8 cellular contexts compared by ENCODE assay signal in genomic region chr7:30135551-30136271, GRCh38. TPM values are rescaled to one million over a fixed set of nuclear protein-coding genes. Genes with fewer than 3 reads are reported as not detected.
A peak's percentile ranks its signal among the peaks of the same experiment; 100 is the strongest.
DNase-seq lines count a peak whose midpoint lies in the region; ATAC-seq, FAIRE-seq and TF ChIP-seq lines count a peak whose summit lies in the region.

No MANE protein-coding gene starts in this region.

- TF ChIP-seq CTCF in RWPE1 (conservative IDR thresholded peaks at IDR 0.05; ENCODE audit: low read depth) = no peak
- TF ChIP-seq CTCF in upper lobe of right lung (IDR thresholded peaks at IDR 0.05) = no peak

- H3K27ac ChIP-seq in RWPE1 = peak overlapping the region; percentile 91
- H3K27ac ChIP-seq in upper lobe of right lung = peak overlapping the region; percentile 91

- H2AFZ ChIP-seq in neuron (ENCODE audit: low read depth, low read length) = peak overlapping the region; percentile 80

- POLR2A ChIA-PET in RWPE1 (lab: Yijun Ruan, JAX; ENCODE audit: low non-redundant PET) = interaction anchor here (0.6 kb wide), 1 partner anchor 31 kb away, joined by 6 read pairs; no protein-coding TSS in a partner anchor

- peak overlapping the region; percentile 84 for H3K4me3 Mint-ChIP-seq in activated naive CD4-positive, alpha-beta T cell treated with anti-CD3 and anti-CD28 coated beads, Interleukin-2, amount 10 ng/mL, durations not matched to agents 7 days and 5 days

- intact Hi-C loops in upper lobe of right lung (cut with DNase I) = no loop called here

- H3K4me3 ChIP-seq in neuron (ENCODE audit: low read length) (peak overlapping the region; percentile 64), upper lobe of right lung (peak overlapping the region; percentile 91)

- FAIRE-seq in frontal cortex (lab: Jason Lieb, UNC) = no peak

- H3K9me3 ChIP-seq in neuron (ENCODE audit: low read length) (no peaks in the 10 kb centered on the region), upper lobe of right lung (no peaks in the 10 kb centered on the region)

- peak overlapping the region; percentile 81 for H3K27ac Mint-ChIP-seq in activated naive CD4-positive, alpha-beta T cell treated with anti-CD3 and anti-CD28 coated beads, Interleukin-2, amount 10 ng/mL, durations not matched to agents 7 days and 5 days

- no peaks in the 10 kb centered on the region for H3K27me3 ChIP-seq in neuron (ENCODE audit: insufficient read depth, low read length)
- no peaks in the 10 kb centered on the region for H3K27me3 ChIP-seq in upper lobe of right lung

- CTCF ChIA-PET in RWPE1 (lab: Yijun Ruan, JAX) = interaction anchor here (0.7 to 1.8 kb wide), 2 partner anchors 37 to 140 kb away, joined by 3 to 5 read pairs; no protein-coding TSS in a partner anchor
- CTCF ChIA-PET in activated naive CD4-positive, alpha-beta T cell treated with anti-CD3 and anti-CD28 coated beads, Interleukin-2, amount 10 ng/mL, durations not matched to agents 7 days and 5 days (lab: Charles Lee) = no interaction called here

- peaks cover 49% of the 10 kb centered on the region for H3K27me3 Mint-ChIP-seq in activated naive CD4-positive, alpha-beta T cell treated with anti-CD3 and anti-CD28 coated beads, Interleukin-2, amount 10 ng/mL, durations not matched to agents 7 days and 5 days

- ATAC-seq in GM19043 (IDR thresholded peaks at IDR 0.05; ENCODE audit: low read depth, unreplicated experiment) (peak; percentile 13), HG03354 (IDR thresholded peaks at IDR 0.05; ENCODE audit: poor library complexity, severe bottlenecking, unreplicated experiment) (peak; percentile 37), upper lobe of right lung (peak; percentile 76)

- H3K4me1 Mint-ChIP-seq in activated naive CD4-positive, alpha-beta T cell treated with anti-CD3 and anti-CD28 coated beads, Interleukin-2, amount 10 ng/mL, durations not matched to agents 7 days and 5 days = peaks cover 12% of the 10 kb centered on the region

- no peaks in the 10 kb centered on the region for H3K9me3 Mint-ChIP-seq in activated naive CD4-positive, alpha-beta T cell treated with anti-CD3 and anti-CD28 coated beads, Interleukin-2, amount 10 ng/mL, durations not matched to agents 7 days and 5 days

- H3K4me1 ChIP-seq in neuron (ENCODE audit: insufficient read depth, low read length) (peaks cover 9% of the 10 kb centered on the region), upper lobe of right lung (peaks cover 23% of the 10 kb centered on the region)

- H3K36me3 ChIP-seq in neuron (ENCODE audit: insufficient read depth, low read length) = no peaks in the 10 kb centered on the region
- no peaks in the 10 kb centered on the region for H3K36me3 ChIP-seq in upper lobe of right lung

- H3K36me3 Mint-ChIP-seq in activated naive CD4-positive, alpha-beta T cell treated with anti-CD3 and anti-CD28 coated beads, Interleukin-2, amount 10 ng/mL, durations not matched to agents 7 days and 5 days = no peaks in the 10 kb centered on the region

- peak; percentile 84 for DNase-seq in Ammon's horn (ENCODE audit: low spot score)
- DNase-seq in RWPE1 (ENCODE audit: low spot score) = peak; percentile 57
- DNase-seq in activated naive CD4-positive, alpha-beta T cell treated with anti-CD3 and anti-CD28 coated beads, Interleukin-2, amount 10 ng/mL, durations not matched to agents 7 days and 5 days = peak; percentile 67
- DNase-seq in frontal cortex (ENCODE audit: low spot score in 2 of 2) = peak; percentile 74 to 79
- peak; percentile 86 for DNase-seq in upper lobe of right lung

RNA-seq across cellular contexts. Expression of gene MTURN, which starts 0.9 kb away (rescaled TPM):
- total RNA-seq in frontal cortex = 368 TPM
- total RNA-seq in upper lobe of right lung = 31.3 TPM

Comparison
In these comparisons a context has a peak if more than half of its experiments do, and no peak if none do; other contexts are left out.
1. Peak in every context shown above with its lines: DNase-seq, ATAC-seq, H3K4me3 ChIP-seq and H3K27ac ChIP-seq.
2. ATAC-seq: peak in every context shown above with its lines; median percentile 76 in upper lobe of right lung; 37 in HG03354; 13 in GM19043.
3. RNA of gene MTURN, which starts 0.9 kb away (total RNA-seq): 368 TPM in frontal cortex (single experiment); 31.3 TPM in upper lobe of right lung (single experiment); every median in the first group is over 10 times any median in the second.